ENCODE assay signal across 29 cellular contexts in genomic region chr13:105395041-105395440, GRCh38.
"Had no signal": no experiment of that assay in that cellular context is flagged by ENCODE, and none has a peak within 500 bp of the region (broad histone marks: within the 10 kb centered on the region; RNA-seq: fewer than 3 reads in every experiment).

No MANE protein-coding gene starts in this region.

- H3K4me3 ChIP-seq: esophagus muscularis mucosa, gastroesophageal sphincter had no signal

- H3K4me1 ChIP-seq: esophagus muscularis mucosa, foreskin keratinocyte, gastroesophageal sphincter had no signal

- ATAC-seq: activated T-cell treated with anti-CD3 and anti-CD28 coated beads, Interleukin-2, amount 50 U/mL, for 4 hours; activated T-helper 17 cell treated with anti-CD3 and anti-CD28 coated beads, Interleukin-2, amount 50 U/mL, for 72 hours; effector memory CD8-positive, alpha-beta T cell; foreskin keratinocyte; gastroesophageal sphincter; T-helper 17 cell; WTC11 had no signal

- H3K9me3 ChIP-seq: esophagus muscularis mucosa, gastroesophageal sphincter had no signal

- DNase-seq: activated CD4-positive, alpha-beta memory T cell treated with anti-CD3 and anti-CD28 coated beads, Interleukin-2, amount 10 ng/mL, durations not matched to agents 7 days and 5 days; activated CD4-positive, alpha-beta T cell treated with anti-CD3 and anti-CD28 coated beads for 1 hour; activated CD4-positive, alpha-beta T cell treated with anti-CD3 and anti-CD28 coated beads for 4 hours; activated CD4-positive, alpha-beta T cell treated with anti-CD3 and anti-CD28 coated beads, Interleukin-2, amount 10 ng/mL, durations not matched to agents 7 days and 5 days; activated CD4-positive, alpha-beta T cell treated with anti-CD3 and anti-CD28 coated beads, Interleukin-2, amount 50 U/mL, for 4 hours; activated effector memory CD4-positive, alpha-beta T cell treated with Interleukin-2 at 50 U/mL for 16 hours; activated gamma-delta T cell treated with Interleukin-2 at 50 U/mL for 16 hours; activated naive CD4-positive, alpha-beta T cell treated with anti-CD3 and anti-CD28 coated beads, Interleukin-2, amount 50 U/mL, for 16 hours; activated naive CD4-positive, alpha-beta T cell treated with Interleukin-2 at 50 U/mL for 16 hours; activated T-cell treated with anti-CD3 and anti-CD28 coated beads, Interleukin-2, amount 50 U/mL, for 4 hours; amygdala; aorta; caudate nucleus; cortex of kidney; dermis blood vessel endothelial cell; effector CD4-positive, alpha-beta T cell; effector memory CD8-positive, alpha-beta T cell; erythroblast; foreskin keratinocyte; head of caudate nucleus; hippocampal formation; T-helper 1 cell; T-helper 17 cell; T1000 had no signal

- H3K36me3 ChIP-seq: esophagus muscularis mucosa, gastroesophageal sphincter had no signal

- H3K27me3 ChIP-seq: esophagus muscularis mucosa, foreskin keratinocyte, gastroesophageal sphincter had no signal

- H3K27ac ChIP-seq: esophagus muscularis mucosa, foreskin keratinocyte, gastroesophageal sphincter, VCaP had no signal
